ENCODE assay signal across 7 cellular contexts in genomic region chr15:98649621-98649995, GRCh38. TPM values are rescaled to one million over a fixed set of nuclear protein-coding genes. Genes with fewer than 3 reads are reported as not detected.
DNase-seq lines count a peak whose midpoint lies in the region; ATAC-seq, FAIRE-seq and TF ChIP-seq lines count a peak whose summit lies in the region.

No MANE protein-coding gene starts in this region.

- FAIRE-seq in K562 (lab: Jason Lieb, UNC) = no peak

- H3F3A ChIP-seq in SK-N-SH (replicated peaks; ENCODE audit: insufficient read depth) = peaks cover 6% of the 10 kb centered on the region

- intact Hi-C loops in K562 (cut with micrococcal nuclease) = no loop called here

- no peak; the same call in 1 of the 2 replicates for TF ChIP-seq CTCF in SK-N-SH (IDR thresholded peaks at IDR 0.05)
- no peak for TF ChIP-seq CTCF in K562 (IDR thresholded peaks at IDR 0.05 in 2 of 3, conservative IDR thresholded peaks at IDR 0.05 in 1 of 3; ENCODE audit: insufficient read depth in 2 of 3, low read depth in 1 of 3, low read length in 3 of 3)

- POLR2A ChIA-PET in SK-N-SH (lab: Yijun Ruan, JAX) = no interaction called here
- POLR2A ChIA-PET in K562 (lab: Yijun Ruan, JAX) = interaction anchor here (0.9 to 1.1 kb wide), 3 partner anchors 8 to 130 kb away, joined by 3 to 5 read pairs (median 3); no protein-coding TSS in a partner anchor

- H2AFZ ChIP-seq in SK-N-SH (ENCODE audit: low read depth) (no peak overlapping the region), K562 (ENCODE audit: low read depth, low read length) (no peak overlapping the region)

- no peak for ATAC-seq in K562
- no peak for ATAC-seq in GM21576 (IDR thresholded peaks at IDR 0.05; ENCODE audit: unreplicated experiment)

- no peaks in the 10 kb centered on the region for H3K9me1 ChIP-seq in K562 (ENCODE audit: control insufficient read depth, insufficient read depth, low read length)

- TF ChIP-seq RAD21 in SK-N-SH (IDR thresholded peaks at IDR 0.05; ENCODE audit: low read length) (no peak), K562 (CRISPR knock-in tag; conservative IDR thresholded peaks at IDR 0.05 in 1 of 2, IDR thresholded peaks at IDR 0.05 in 1 of 2) (no peak)

- TF ChIP-seq EP300 in SK-N-SH (IDR thresholded peaks at IDR 0.05; ENCODE audit: borderline replicate concordance in 1 of 2, low read depth in 1 of 2, low read length in 1 of 2) (no peak), K562 (IDR thresholded peaks at IDR 0.05; ENCODE audit: low read length) (no peak)

- H4K20me1 ChIP-seq in SK-N-SH (ENCODE audit: insufficient read depth) (peaks cover 25% of the 10 kb centered on the region), K562 (replicated peaks; ENCODE audit: control insufficient read depth, insufficient read depth, low read length) (no peaks in the 10 kb centered on the region; the same call in 1 of the 2 replicates)

- H3K79me2 ChIP-seq in SK-N-SH (ENCODE audit: insufficient read depth) (peaks cover 52% of the 10 kb centered on the region), K562 (ENCODE audit: control insufficient read depth, insufficient read depth, low read length) (no peaks in the 10 kb centered on the region)

- H3K27ac ChIP-seq in SK-N-SH (ENCODE audit: low read depth in 2 of 2, low read length in 1 of 2) = peak overlapping the region; percentile 76 to 89; a peak in 2 of 4 replicates
- no peak overlapping the region for H3K27ac ChIP-seq in K562 (ENCODE audit: extremely low read depth, low read depth, low read length)

- H3K4me1 ChIP-seq in SK-N-SH (ENCODE audit: control insufficient read depth in 1 of 2, insufficient read depth in 2 of 2, low read depth in 1 of 2, low read length in 1 of 2) = peaks cover 4 to 7% of the 10 kb centered on the region in 2 experiments; a peak in 3 of 4 replicates
- peaks cover 3 to 30% of the 10 kb centered on the region in 2 experiments; a peak in 4 of 5 replicates for H3K4me1 ChIP-seq in K562 (replicated peaks in 1 of 2; ENCODE audit: control insufficient read depth in 2 of 2, insufficient read depth in 2 of 2, low read length in 2 of 2)
- peaks cover 8% of the 10 kb centered on the region for H3K4me1 ChIP-seq in iPS-15b (ENCODE audit: control insufficient read depth, insufficient read depth, low read length)

- CTCF ChIA-PET in SK-N-SH (lab: Yijun Ruan, JAX) = interaction anchor here (0.6 to 7.1 kb wide), 6 partner anchors 9 to 255 kb away, joined by 3 to 51 read pairs (median 12); no protein-coding TSS in a partner anchor
- CTCF ChIA-PET in K562 (lab: Yijun Ruan, JAX; ENCODE audit: low intra/inter-chr PET ratio) = no interaction called here

- no peak for TF ChIP-seq POLR2A in K562 (conservative IDR thresholded peaks at IDR 0.05)

- no peaks in the 10 kb centered on the region for H3K9me2 ChIP-seq in SK-N-SH

- WGBS in SK-N-SH (ENCODE audit: low lambda C conversion rate) = 3% methylated on average over 21 of the region's 45 CpGs
- 40% methylated on average over 16 of the region's 45 CpGs for WGBS in K562 (ENCODE audit: insufficient coverage, low coverage, missing lambda C conversion rate)

- peak; percentile 67 for DNase-seq in H7
- peak; percentile 57 for DNase-seq in SK-N-SH
- peak in 2 of 4 experiments; percentile 12 to 14 for DNase-seq in K562 (ENCODE audit: extremely low read depth in 1 of 4, low spot score in 3 of 4)
- peak; percentile 24 to 27 for DNase-seq in stimulated activated CD4-positive, alpha-beta T cell treated with anti-CD3 and anti-CD28 coated beads, Interleukin-12 subunit alpha, Interleukin-12 subunit beta, amount 100 ng/mL, for 24 hours (ENCODE audit: low read depth in 2 of 2)
- no peak for DNase-seq in NCI-H1930 (lab: John Stamatoyannopoulos, UW)

- H3K9me3 ChIP-seq in SK-N-SH (no peaks in the 10 kb centered on the region), K562 (replicated peaks; ENCODE audit: control insufficient read depth, insufficient read depth, low read depth, low read length) (no peaks in the 10 kb centered on the region), iPS-15b (ENCODE audit: control insufficient read depth, insufficient read depth, low read length) (no peaks in the 10 kb centered on the region)

- BruUV-seq in K562 (replicated peaks; lab: Mats Ljungman, UMichigan) = no TSS peak

- H3K9ac ChIP-seq in SK-N-SH = peak overlapping the region; percentile 75
- H3K9ac ChIP-seq in K562 (ENCODE audit: insufficient read depth in 1 of 2, low read depth in 2 of 2, low read length in 2 of 2) = no peak overlapping the region
- peak overlapping the region; percentile 67 for H3K9ac ChIP-seq in iPS-15b (ENCODE audit: low read depth, low read length)

- H3K36me3 ChIP-seq in H7 (replicated peaks; ENCODE audit: control insufficient read depth, insufficient read depth, low read length) (no peaks in the 10 kb centered on the region), SK-N-SH (replicated peaks in 1 of 2; ENCODE audit: control insufficient read depth in 1 of 2, insufficient read depth in 2 of 2, low read length in 1 of 2) (no peaks in the 10 kb centered on the region), K562 (ENCODE audit: control insufficient read depth, insufficient read depth, low read length) (no peaks in the 10 kb centered on the region), iPS-15b (ENCODE audit: control insufficient read depth, insufficient read depth, low read length) (no peaks in the 10 kb centered on the region)

- H3K27me3 ChIP-seq in H7 (ENCODE audit: control insufficient read depth, insufficient read depth, low read length) (no peaks in the 10 kb centered on the region), SK-N-SH (ENCODE audit: insufficient read depth) (no peaks in the 10 kb centered on the region; the same call in 1 of the 2 replicates), K562 (ENCODE audit: control insufficient read depth in 2 of 2, insufficient read depth in 2 of 2, low read length in 2 of 2) (peaks cover 2 to 18% of the 10 kb centered on the region in 2 experiments; a peak in 3 of 5 replicates), iPS-15b (ENCODE audit: control insufficient read depth, insufficient read depth, low read length) (no peaks in the 10 kb centered on the region)

- peak overlapping the region; percentile 99 for H3K4me2 ChIP-seq in SK-N-SH
- H3K4me2 ChIP-seq in K562 (ENCODE audit: insufficient read depth, low read length) = no peak overlapping the region

- H3K4me3 ChIP-seq in H7 (ENCODE audit: insufficient read depth, low read depth, low read length) = peak overlapping the region; percentile 98
- peak overlapping the region; percentile 66 to 85 for H3K4me3 ChIP-seq in SK-N-SH (ENCODE audit: low read depth in 2 of 2, low read length in 1 of 2)
- peak overlapping the region; percentile 63; the same call in 1 of the 2 replicates for H3K4me3 ChIP-seq in K562
- H3K4me3 ChIP-seq in iPS-15b (ENCODE audit: low read depth, low read length) = peak overlapping the region; percentile 87

- in situ Hi-C loops in K562 (cut with MboI) = no loop called here

TF ChIP-seq in SK-N-SH, 30 proteins besides CTCF, POLR2A, EP300 and RAD21:
- TF ChIP-seq MAX (IDR thresholded peaks at IDR 0.05; ENCODE audit: low read depth) = no peak
- 0 out of 2 replicates have a peak, but pooled peaks have one; percentile 5 for TF ChIP-seq SIN3A (IDR thresholded peaks at IDR 0.05; ENCODE audit: borderline replicate concordance, low read depth, low read length)

TF ChIP-seq in K562, 482 proteins besides CTCF, POLR2A, EP300 and RAD21 (continues in another document):
- TF ChIP-seq, protein P1, sequence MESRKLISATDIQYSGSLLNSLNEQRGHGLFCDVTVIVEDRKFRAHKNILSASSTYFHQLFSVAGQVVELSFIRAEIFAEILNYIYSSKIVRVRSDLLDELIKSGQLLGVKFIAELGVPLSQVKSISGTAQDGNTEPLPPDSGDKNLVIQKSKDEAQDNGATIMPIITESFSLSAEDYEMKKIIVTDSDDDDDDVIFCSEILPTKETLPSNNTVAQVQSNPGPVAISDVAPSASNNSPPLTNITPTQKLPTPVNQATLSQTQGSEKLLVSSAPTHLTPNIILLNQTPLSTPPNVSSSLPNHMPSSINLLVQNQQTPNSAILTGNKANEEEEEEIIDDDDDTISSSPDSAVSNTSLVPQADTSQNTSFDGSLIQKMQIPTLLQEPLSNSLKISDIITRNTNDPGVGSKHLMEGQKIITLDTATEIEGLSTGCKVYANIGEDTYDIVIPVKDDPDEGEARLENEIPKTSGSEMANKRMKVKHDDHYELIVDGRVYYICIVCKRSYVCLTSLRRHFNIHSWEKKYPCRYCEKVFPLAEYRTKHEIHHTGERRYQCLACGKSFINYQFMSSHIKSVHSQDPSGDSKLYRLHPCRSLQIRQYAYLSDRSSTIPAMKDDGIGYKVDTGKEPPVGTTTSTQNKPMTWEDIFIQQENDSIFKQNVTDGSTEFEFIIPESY (CRISPR knock-in tag; IDR thresholded peaks at IDR 0.05) = peak; percentile 34; the same call in 1 of the 2 replicates

RNA-seq across cellular contexts. Expression of gene IGF1R, which starts 1.3 kb away (rescaled TPM):
- 33.0 and 50.2 TPM in 2 replicates for total RNA-seq in H7 (2014; rRNA removed; shearing (Covaris generic))
- polyA plus RNA-seq in SK-N-SH (2012; rRNA removed) (6.4 and 9.5 TPM in 2 replicates), K562 (2011; rRNA removed) (1.3 and 1.6 TPM in 2 replicates), K562 (2014; fragmentation: Illumina TruSeq; extraction: Trizol) (1.5 TPM in 2 replicates), K562 (2014; fragmentation: Nextera tagmentation; extraction: Ambion mirVana) (under 1 TPM; 0.35 to 0.38 TPM), K562 (2014; rRNA removed) (0.94 and 1.9 TPM in 2 replicates)
- 4.6 and 5.5 TPM in 2 replicates for polyA plus RNA-seq in SK-N-SH (2012; cell fraction: cytosol; rRNA removed)
- polyA plus RNA-seq in SK-N-SH (2012; cell fraction: nucleus; rRNA removed) = 17.9 and 19.8 TPM in 2 replicates
- 24.2 and 40.2 TPM in 2 replicates for total RNA-seq in K562 (2011; cell fraction: chromatin; rRNA removed; ENCODE audit: low replicate concordance)
- total RNA-seq in K562 (2011; cell fraction: nucleolus; rRNA removed) = 28.0 and 30.7 TPM in 2 replicates
- 29.8 and 30.2 TPM in 2 replicates for total RNA-seq in K562 (2011; cell fraction: nucleoplasm; rRNA removed)
- total RNA-seq in K562 (2014; rRNA removed) (2.5 and 3.1 TPM in 2 replicates), K562 (2014; rRNA removed; fragmentation: Illumina TruSeq; extraction: Trizol) (1.5 and 2.5 TPM in 2 replicates), K562 (2015; rRNA removed; fragmentation: Illumina TruSeq; extraction: Trizol) (1.1 and 1.5 TPM in 2 replicates), K562 (2021) (4.0 and 8.0 TPM in 2 replicates)
- 1.00 and 2.5 TPM in 2 replicates for polyA plus RNA-seq in K562 (2011; cell fraction: cytosol; rRNA removed)
- polyA plus RNA-seq in K562 (2011; cell fraction: nucleus; rRNA removed) = 10.0 and 18.6 TPM in 2 replicates
- 1.6 and 1.9 TPM in 2 replicates for polyA plus RNA-seq in K562 (2012)
- 9.4 and 10.5 TPM in 2 replicates for polyA minus RNA-seq in K562 (2011; rRNA and poly(A)+ RNA removed)
- 5.3 and 14.5 TPM in 2 replicates for polyA minus RNA-seq in K562 (2011; cell fraction: cytosol; rRNA and poly(A)+ RNA removed)
- 12.4 and 13.0 TPM in 2 replicates for polyA minus RNA-seq in K562 (2011; cell fraction: nucleus; rRNA and poly(A)+ RNA removed)

Comparison
In these comparisons a context has a peak if more than half of its experiments do, and no peak if none do; other contexts are left out.
1. DNase-seq: peak in H7 (single experiment), SK-N-SH (single experiment) and stimulated activated CD4-positive, alpha-beta T cell treated with anti-CD3 and anti-CD28 coated beads, Interleukin-12 subunit alpha, Interleukin-12 subunit beta, amount 100 ng/mL, for 24 hours (2 of 2); none in NCI-H1930 (0 of 2).
2. H3K9ac ChIP-seq: peak in SK-N-SH (single experiment) and iPS-15b (single experiment); none in K562 (0 of 2).
3. Peak in every context shown above with its lines, with median percentiles within 50 percentile points of each other: H3K4me3 ChIP-seq.